ENCODE assay signal across 9 cellular contexts in the genomic region with DNA sequence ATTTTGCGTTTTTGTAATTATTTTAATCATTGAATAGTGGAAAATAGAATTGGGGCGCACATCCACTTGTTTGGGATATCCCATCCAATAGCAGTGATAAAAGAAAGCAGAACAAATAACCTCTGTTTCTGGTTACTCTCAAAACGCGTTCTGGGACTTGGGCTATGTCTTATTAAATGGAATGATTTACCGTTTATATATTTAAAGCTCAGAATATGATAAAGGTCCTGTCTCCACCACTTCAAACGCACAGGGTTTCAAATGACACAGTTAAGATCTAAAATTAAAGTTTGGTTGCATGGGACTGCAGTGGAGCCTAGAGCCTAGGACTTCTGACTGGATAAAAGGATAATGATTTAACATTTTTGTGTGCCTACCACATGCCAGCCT.
DNase-seq lines count a peak whose midpoint lies in the region; ATAC-seq and TF ChIP-seq lines count a peak whose summit lies in the region.
"Had no signal": no experiment of that assay in that cellular context is flagged by ENCODE, and none has a peak within 500 bp of the region (broad histone marks: within the 10 kb centered on the region; RNA-seq: fewer than 3 reads in every experiment).

No MANE protein-coding gene starts in this region.

- DNase-seq in epithelial cell of prostate (ENCODE audit: low read depth, low spot score) = no peak
- DNase-seq: KBM-7 had no signal

- no peak overlapping the region for H2AFZ ChIP-seq in OCI-LY3 (ENCODE audit: low read depth, low read length)
- peak overlapping the region; percentile 84 for H2AFZ ChIP-seq in parathyroid adenoma

- H3K36me3 ChIP-seq in DOHH2 (ENCODE audit: control insufficient read depth, low read length) (peaks cover 50% of the 10 kb centered on the region), OCI-LY3 (replicated peaks; ENCODE audit: low read depth, low read length) (peaks cover 25% of the 10 kb centered on the region), parathyroid adenoma (ENCODE audit: control insufficient read depth, insufficient read depth, low read length) (no peaks in the 10 kb centered on the region)

- peak overlapping the region; percentile 100 for H3K9ac ChIP-seq in OCI-LY3 (ENCODE audit: low read length)
- no peak overlapping the region for H3K9ac ChIP-seq in parathyroid adenoma

- no peak for TF ChIP-seq CTCF in DOHH2 (IDR thresholded peaks at IDR 0.05; ENCODE audit: low read depth, low read length, poor library complexity, severe bottlenecking)
- no peak for TF ChIP-seq CTCF in OCI-LY3 (IDR thresholded peaks at IDR 0.05; ENCODE audit: low read depth, low read length)
- no peak for TF ChIP-seq CTCF in parathyroid adenoma (IDR thresholded peaks at IDR 0.05)

- peaks cover 73% of the 10 kb centered on the region for H3K79me2 ChIP-seq in DOHH2 (ENCODE audit: control insufficient read depth, low read length)
- peaks cover 57% of the 10 kb centered on the region for H3K79me2 ChIP-seq in OCI-LY3 (ENCODE audit: low read length)
- peaks cover 7% of the 10 kb centered on the region for H3K79me2 ChIP-seq in parathyroid adenoma

- peak overlapping the region; percentile 99 for H3K4me2 ChIP-seq in DOHH2 (ENCODE audit: low read length)
- peak overlapping the region; percentile 93 for H3K4me2 ChIP-seq in OCI-LY3 (ENCODE audit: low read length)
- peak overlapping the region; percentile 90 for H3K4me2 ChIP-seq in parathyroid adenoma (ENCODE audit: low read length)

- H3K4me1 ChIP-seq in DOHH2 (ENCODE audit: control insufficient read depth, low read length) (peaks cover 46% of the 10 kb centered on the region), OCI-LY3 (ENCODE audit: low read length) (peaks cover 41% of the 10 kb centered on the region), parathyroid adenoma (peaks cover 7% of the 10 kb centered on the region)

- H4K20me1 ChIP-seq in DOHH2 (ENCODE audit: control insufficient read depth, insufficient read depth, low read depth, low read length) = peaks cover 26% of the 10 kb centered on the region
- peaks cover 22% of the 10 kb centered on the region for H4K20me1 ChIP-seq in OCI-LY3 (ENCODE audit: insufficient read depth, low read length)

- no peaks in the 10 kb centered on the region for H3K9me3 ChIP-seq in DOHH2 (ENCODE audit: control insufficient read depth, insufficient read depth, low read length)
- H3K9me3 ChIP-seq in OCI-LY3 (ENCODE audit: insufficient read depth, low read length) = no peaks in the 10 kb centered on the region
- no peaks in the 10 kb centered on the region for H3K9me3 ChIP-seq in parathyroid adenoma (ENCODE audit: control insufficient read depth, low read length)

- no peaks in the 10 kb centered on the region for H3K9me2 ChIP-seq in DOHH2 (replicated peaks; ENCODE audit: control insufficient read depth, low read length)

- H3K27me3 ChIP-seq in DOHH2 (ENCODE audit: control insufficient read depth, low read length) (no peaks in the 10 kb centered on the region), OCI-LY3 (ENCODE audit: low read depth, low read length) (no peaks in the 10 kb centered on the region), parathyroid adenoma (ENCODE audit: control insufficient read depth, insufficient read depth, low read length) (no peaks in the 10 kb centered on the region)

- peak overlapping the region; percentile 88 for H3K27ac ChIP-seq in DOHH2 (ENCODE audit: low read depth, low read length)
- peak overlapping the region; percentile 92 for H3K27ac ChIP-seq in OCI-LY3 (ENCODE audit: low read length)
- H3K27ac ChIP-seq in epithelial cell of prostate = peak overlapping the region; percentile 99
- H3K27ac ChIP-seq in parathyroid adenoma = peak overlapping the region; percentile 97

- H3K4me3 ChIP-seq in DOHH2 (ENCODE audit: low read length) (peak overlapping the region; percentile 98), OCI-LY3 (ENCODE audit: low read length) (peak overlapping the region; percentile 100), parathyroid adenoma (ENCODE audit: low read depth, low read length) (peak overlapping the region; percentile 98)

- ATAC-seq in HG03342 (IDR thresholded peaks at IDR 0.05; ENCODE audit: unreplicated experiment) (no peak), GM21576 (IDR thresholded peaks at IDR 0.05; ENCODE audit: unreplicated experiment) (no peak), HG03045 (IDR thresholded peaks at IDR 0.05; ENCODE audit: unreplicated experiment) (no peak), GM18498 (IDR thresholded peaks at IDR 0.05; ENCODE audit: unreplicated experiment) (no peak)

- peaks cover 35% of the 10 kb centered on the region for H3F3A ChIP-seq in DOHH2 (ENCODE audit: control insufficient read depth, insufficient read depth)
